ENCODE assay signal across 31 cellular contexts in the genomic region with DNA sequence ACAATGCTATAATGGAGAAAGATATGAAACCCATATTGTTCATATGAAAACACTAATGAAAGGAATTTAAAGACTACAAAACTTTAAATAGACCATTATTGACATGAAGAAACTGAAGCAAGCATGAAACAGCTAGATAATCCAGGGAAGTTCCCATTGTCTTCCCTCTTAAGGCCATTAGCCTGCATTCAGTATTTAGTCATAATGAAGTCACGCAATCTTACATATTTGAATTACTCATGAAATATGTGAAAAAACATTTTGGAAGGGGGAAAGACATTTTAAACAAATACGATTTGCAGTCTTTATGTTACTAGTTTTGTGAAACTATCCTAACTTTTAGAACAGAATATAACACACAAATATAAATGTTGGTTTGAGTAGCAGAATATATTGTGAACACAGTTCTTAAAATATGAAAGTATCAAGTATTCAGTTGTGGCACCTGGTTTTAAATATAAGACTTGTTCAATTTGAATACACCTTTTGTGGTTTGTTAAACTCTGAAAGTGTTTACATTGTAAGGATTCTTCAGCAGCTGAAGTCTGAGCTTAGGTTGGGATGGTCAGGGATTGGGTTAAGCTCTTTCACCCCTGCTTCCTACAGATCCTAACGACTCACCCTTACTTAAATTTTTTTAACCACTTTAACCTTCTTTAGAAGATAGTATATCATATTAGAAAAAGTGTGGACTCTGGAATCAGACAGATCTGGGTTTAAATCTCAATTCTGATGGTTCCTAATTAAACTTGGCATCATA.
DNase-seq lines count a peak whose midpoint lies in the region; ATAC-seq, FAIRE-seq and TF ChIP-seq lines count a peak whose summit lies in the region.
"Had no signal": no experiment of that assay in that cellular context is flagged by ENCODE, and none has a peak within 500 bp of the region (broad histone marks: within the 10 kb centered on the region; RNA-seq: fewer than 3 reads in every experiment).

No MANE protein-coding gene starts in this region.

- no peak overlapping the region; the same call in 1 of the 2 replicates for H3K4ac ChIP-seq in IMR-90 (ENCODE audit: low read depth, low read length)

- 0 out of 2 replicates have a peak overlapping the region, but pooled peaks have one; percentile 54 for H4K5ac ChIP-seq in IMR-90 (ENCODE audit: low read depth, low read length)

- FAIRE-seq in astrocyte (lab: Jason Lieb, UNC) (no peak), HTR-8/SVneo (lab: Jason Lieb, UNC) (no peak)
- FAIRE-seq: A549, colon, K562 had no signal

- H3K27ac Mint-ChIP-seq in astrocyte (ENCODE audit: unreplicated experiment): no peak overlapping the region
- no peak overlapping the region for H3K27ac Mint-ChIP-seq in Calu3 (ENCODE audit: unreplicated experiment)
- H3K27ac Mint-ChIP-seq: activated CD4-positive, alpha-beta memory T cell treated with anti-CD3 and anti-CD28 coated beads for 36 hours; activated naive CD8-positive, alpha-beta T cell; brain; endodermal cell; T-cell had no signal

- H3K14ac ChIP-seq in IMR-90 (replicated peaks; ENCODE audit: low read depth, low read length): peak overlapping the region; percentile 55; the same call in 1 of the 2 replicates

- H2AK5ac ChIP-seq in IMR-90 (ENCODE audit: low read depth, low read length): no peak overlapping the region

- H3K9me3 Mint-ChIP-seq in astrocyte (ENCODE audit: unreplicated experiment) (no peaks in the 10 kb centered on the region), Calu3 (ENCODE audit: low read depth, unreplicated experiment) (peaks cover 10% of the 10 kb centered on the region)
- H3K9me3 Mint-ChIP-seq: brain, endodermal cell, type B pancreatic cell had no signal

- 0 out of 2 replicates have a peak, but pooled peaks cover 3% of the 10 kb centered on the region for H3K9me1 ChIP-seq in IMR-90 (ENCODE audit: insufficient read depth, low read length)

- no peak overlapping the region for H4K91ac ChIP-seq in IMR-90 (ENCODE audit: insufficient read depth, low read depth, low read length)

- no peak for TF ChIP-seq CTCF in AG04450 (IDR thresholded peaks at IDR 0.05; ENCODE audit: low read depth, low read length)
- no peak for TF ChIP-seq CTCF in IMR-90 (conservative IDR thresholded peaks at IDR 0.05; ENCODE audit: low read depth, low read length)
- TF ChIP-seq CTCF in astrocyte (IDR thresholded peaks at IDR 0.05; ENCODE audit: insufficient read depth, low read depth, low read length): no peak
- TF ChIP-seq CTCF in fibroblast of the aortic adventitia (IDR thresholded peaks at IDR 0.05; ENCODE audit: insufficient read depth, low read length): no peak
- TF ChIP-seq CTCF in Calu3 (IDR thresholded peaks at IDR 0.05; ENCODE audit: unreplicated experiment): no peak
- no peak for TF ChIP-seq CTCF in dorsolateral prefrontal cortex (IDR thresholded peaks at IDR 0.05 in 54 of 56, conservative IDR thresholded peaks at IDR 0.05 in 2 of 56; ENCODE audit: low read depth in 1 of 56, partially characterized antibody in 56 of 56)

- POLR2A ChIA-PET in AG04450 (lab: Yijun Ruan, JAX): interaction anchor here (1.1 kb wide), 1 partner anchor 44 kb away, joined by 4 read pairs; no protein-coding TSS in a partner anchor
- POLR2A ChIA-PET in IMR-90 (lab: Charles Lee; ENCODE audit: unreplicated experiment): no interaction called here

- no CpG with 5 or more reads among the region's 3 CpGs for WGBS in IMR-90 (ENCODE audit: extremely low coverage in 2 of 2, insufficient read length in 1 of 2), 2 experiments

- H3K36me3 Mint-ChIP-seq in astrocyte (ENCODE audit: low read depth, unreplicated experiment) (no peaks in the 10 kb centered on the region), Calu3 (ENCODE audit: insufficient read depth, unreplicated experiment) (no peaks in the 10 kb centered on the region)
- H3K36me3 Mint-ChIP-seq: activated CD4-positive, alpha-beta memory T cell treated with anti-CD3 and anti-CD28 coated beads for 36 hours; activated naive CD8-positive, alpha-beta T cell; brain; T-cell; type B pancreatic cell had no signal

- H3K23ac ChIP-seq in IMR-90 (ENCODE audit: low read depth, low read length): no peak overlapping the region

- no peaks in the 10 kb centered on the region for H3K79me2 ChIP-seq in astrocyte (ENCODE audit: insufficient read depth, low read length)

- no peaks in the 10 kb centered on the region for H4K20me1 ChIP-seq in IMR-90 (ENCODE audit: insufficient read depth, low read length)
- H4K20me1 ChIP-seq in astrocyte (ENCODE audit: insufficient read depth, low read length): no peaks in the 10 kb centered on the region

- no peak overlapping the region for H3K4me2 ChIP-seq in IMR-90 (ENCODE audit: low read depth, low read length)
- H3K4me2 ChIP-seq in astrocyte (ENCODE audit: low read length): peak overlapping the region; percentile 1
- H3K4me2 ChIP-seq: A549 had no signal

- no peak for TF ChIP-seq RAD21 in IMR-90 (IDR thresholded peaks at IDR 0.05; ENCODE audit: low read length)

- H3K27me3 Mint-ChIP-seq in astrocyte (ENCODE audit: low read depth, unreplicated experiment): peaks cover 4% of the 10 kb centered on the region
- no peaks in the 10 kb centered on the region for H3K27me3 Mint-ChIP-seq in Calu3 (ENCODE audit: unreplicated experiment)
- H3K27me3 Mint-ChIP-seq: activated CD4-positive, alpha-beta memory T cell treated with anti-CD3 and anti-CD28 coated beads for 36 hours; activated naive CD8-positive, alpha-beta T cell; T-cell; type B pancreatic cell had no signal

- peak; percentile 74 for ATAC-seq in IMR-90 (ENCODE audit: low read depth)
- ATAC-seq: A549, HCT116, K562, left cardiac atrium, sciatic nerve, T-cell had no signal

- peak overlapping the region; percentile 35; the same call in 1 of the 2 replicates for H3K18ac ChIP-seq in IMR-90 (ENCODE audit: low read depth, low read length)

- no peak overlapping the region for H3K56ac ChIP-seq in IMR-90 (ENCODE audit: extremely low read depth, insufficient read depth, low read length)

- H3K36me3 ChIP-seq in IMR-90 (ENCODE audit: control insufficient read depth, insufficient read depth, low read length) (no peaks in the 10 kb centered on the region), astrocyte (ENCODE audit: insufficient read depth, low read length) (no peaks in the 10 kb centered on the region)
- H3K36me3 ChIP-seq: Peyer's patch, SJSA1 had no signal

- no peak for TF ChIP-seq POLR2A in IMR-90 (IDR thresholded peaks at IDR 0.05; ENCODE audit: low read depth, low read length)

- H2BK5ac ChIP-seq in IMR-90 (ENCODE audit: low read depth, low read length, poor library complexity, severe bottlenecking): no peak overlapping the region

- no peak overlapping the region for H3K4me3 Mint-ChIP-seq in astrocyte (ENCODE audit: unreplicated experiment)
- no peak overlapping the region for H3K4me3 Mint-ChIP-seq in Calu3 (ENCODE audit: low read depth, unreplicated experiment)
- H3K4me3 Mint-ChIP-seq: activated CD4-positive, alpha-beta memory T cell treated with anti-CD3 and anti-CD28 coated beads for 36 hours; activated naive CD8-positive, alpha-beta T cell; brain; endodermal cell; neural crest cell; T-cell had no signal

- no peak overlapping the region; the same call in 1 of the 2 replicates for H2BK120ac ChIP-seq in IMR-90 (ENCODE audit: low read depth, low read length)

- H3K9ac ChIP-seq in IMR-90 (ENCODE audit: low read depth, low read length) (no peak overlapping the region), astrocyte (ENCODE audit: low read length) (no peak overlapping the region)

- H3K9me3 ChIP-seq in AG04450 (ENCODE audit: control insufficient read depth, insufficient read depth, low read length): no peaks in the 10 kb centered on the region
- H3K9me3 ChIP-seq in IMR-90 (ENCODE audit: control insufficient read depth, insufficient read depth, low read length): no peaks in the 10 kb centered on the region
- H3K9me3 ChIP-seq in astrocyte (ENCODE audit: insufficient read depth, low read depth, low read length): no peaks in the 10 kb centered on the region
- H3K9me3 ChIP-seq: A549, Peyer's patch, SJSA1 had no signal

- H2AFZ ChIP-seq in IMR-90 (replicated peaks; ENCODE audit: low read length, poor library complexity) (no peak overlapping the region), astrocyte (ENCODE audit: low read depth, low read length) (no peak overlapping the region)

- BruUV-seq in IMR-90 (replicated peaks; lab: Mats Ljungman, UMichigan) (no TSS peak), Calu3 (replicated peaks; lab: Mats Ljungman, UMichigan) (no TSS peak)

- H4K8ac ChIP-seq in IMR-90 (ENCODE audit: low read depth in 2 of 2, low read length in 2 of 2): no peak overlapping the region

- intact Hi-C loops in IMR-90 (cut with micrococcal nuclease): no loop called here
- intact Hi-C loops in Calu3 (cut with micrococcal nuclease; ENCODE audit: unreplicated experiment): no loop called here
- intact Hi-C loops in dorsolateral prefrontal cortex (cut with DNase I): no loop called here

- H3K4me3 ChIP-seq in AG04450 (ENCODE audit: low read depth, low read length): no peak overlapping the region
- H3K4me3 ChIP-seq in IMR-90 (ENCODE audit: insufficient read depth, low read depth, low read length): no peak overlapping the region
- no peak overlapping the region for H3K4me3 ChIP-seq in astrocyte (ENCODE audit: insufficient read depth, low read depth, low read length)
- H3K4me3 ChIP-seq in fibroblast of the aortic adventitia (ENCODE audit: low read depth, low read length): no peak overlapping the region
- no peak overlapping the region for H3K4me3 ChIP-seq in dorsolateral prefrontal cortex
- H3K4me3 ChIP-seq: A549, K562, Peyer's patch, SJSA1 had no signal

- no peaks in the 10 kb centered on the region for H3K27me3 ChIP-seq in AG04450 (ENCODE audit: control insufficient read depth, insufficient read depth, low read length)
- no peaks in the 10 kb centered on the region for H3K27me3 ChIP-seq in IMR-90 (ENCODE audit: control insufficient read depth, insufficient read depth, low read length)
- H3K27me3 ChIP-seq in astrocyte (ENCODE audit: insufficient read depth, low read length): no peaks in the 10 kb centered on the region
- no peaks in the 10 kb centered on the region for H3K27me3 ChIP-seq in dorsolateral prefrontal cortex
- H3K27me3 ChIP-seq: Peyer's patch, SJSA1 had no signal

- H3K4me1 Mint-ChIP-seq in astrocyte (ENCODE audit: low read depth, unreplicated experiment): peaks cover 7% of the 10 kb centered on the region
- H3K4me1 Mint-ChIP-seq in Calu3 (ENCODE audit: low read depth, unreplicated experiment): no peaks in the 10 kb centered on the region
- H3K4me1 Mint-ChIP-seq: brain, neural crest cell, T-cell had no signal

- dilution Hi-C loops in IMR-90 (cut with HindIII; ENCODE audit: low sequenced_read_pairs, unreplicated experiment): no loop called here

- in situ Hi-C loops in IMR-90 (cut with MboI; ENCODE audit: low sequenced_read_pairs): no loop called here

- H2AK9ac ChIP-seq in IMR-90 (replicated peaks; ENCODE audit: low read depth, low read length, poor library complexity): no peak overlapping the region

- H3K4me1 ChIP-seq in IMR-90 (ENCODE audit: control insufficient read depth, insufficient read depth, low read length) (peaks cover 9% of the 10 kb centered on the region), astrocyte (ENCODE audit: insufficient read depth, low read length) (no peaks in the 10 kb centered on the region)
- H3K4me1 ChIP-seq: A549, Peyer's patch, SJSA1 had no signal

- no peaks in the 10 kb centered on the region for H3K79me1 ChIP-seq in IMR-90 (ENCODE audit: low read depth in 1 of 2, low read length in 2 of 2)

- CTCF ChIA-PET in AG04450 (lab: Charles Lee) (interaction anchor here (0.8 kb wide), 1 partner anchor 215 kb away, joined by 3 read pairs; no protein-coding TSS in a partner anchor), IMR-90 (lab: Yijun Ruan, JAX) (no interaction called here), Calu3 (lab: Charles Lee) (no interaction called here)

- H2BK20ac ChIP-seq in IMR-90 (ENCODE audit: low read depth, low read length): peak overlapping the region; percentile 81

- H3K27ac ChIP-seq in AG04450 (ENCODE audit: low read depth, low read length): no peak overlapping the region
- H3K27ac ChIP-seq in IMR-90 (ENCODE audit: insufficient read depth, low read length): peak overlapping the region; percentile 25; the same call in 1 of the 2 replicates
- H3K27ac ChIP-seq in astrocyte (ENCODE audit: low read depth, low read length): no peak overlapping the region
- H3K27ac ChIP-seq in dorsolateral prefrontal cortex: no peak overlapping the region
- H3K27ac ChIP-seq: A549, Peyer's patch, SJSA1 had no signal

- no peak overlapping the region for H2BK15ac ChIP-seq in IMR-90 (ENCODE audit: low read depth, low read length)

- DNase-seq in AG04450 (ENCODE audit: low read depth, low spot score) (peak; percentile 13), IMR-90 (peak; percentile 82), astrocyte (ENCODE audit: low read depth) (peak; percentile 2), fibroblast of the aortic adventitia (ENCODE audit: low read depth) (peak; percentile 22), HTR-8/SVneo (ENCODE audit: insufficient read length, low spot score) (no peak), Calu3 (no peak), HUDEP-2 (lab: John Stamatoyannopoulos, UW; ENCODE audit: unreplicated experiment in 76 of 76) (no peak), dorsolateral prefrontal cortex (no peak)
- DNase-seq: activated CD4-positive, alpha-beta memory T cell treated with anti-CD3 and anti-CD28 coated beads for 36 hours; activated CD4-positive, CD25-positive, alpha-beta regulatory T cell; DND-41; head of caudate nucleus; left cardiac atrium; NCI-H1436 treated with DMSO at 0.1 percent for 48 hours; NCI-H510A treated with DMSO at 0.1 percent for 48 hours; NK-92 treated with Interleukin-12 subunit alpha and Interleukin-12 subunit beta, amount 100 ng/mL, for 24 hours; Peyer's patch; posterior cingulate gyrus; stimulated activated CD8-positive, alpha-beta memory T cell treated with anti-CD3 and anti-CD28 coated beads, Interleukin-4, amount 100 ng/mL, for 48 hours; T-cell had no signal

Comparison
In these comparisons a context has a peak if more than half of its experiments do, and no peak if none do; other contexts are left out.
1. DNase-seq: peak in AG04450 (single experiment), IMR-90 (single experiment), astrocyte (single experiment) and fibroblast of the aortic adventitia (single experiment); none in HTR-8/SVneo (single experiment), Calu3 (single experiment), HUDEP-2 (0 of 76) and dorsolateral prefrontal cortex (0 of 10).